ENCODE assay signal across 23 cellular contexts in the genomic region with DNA sequence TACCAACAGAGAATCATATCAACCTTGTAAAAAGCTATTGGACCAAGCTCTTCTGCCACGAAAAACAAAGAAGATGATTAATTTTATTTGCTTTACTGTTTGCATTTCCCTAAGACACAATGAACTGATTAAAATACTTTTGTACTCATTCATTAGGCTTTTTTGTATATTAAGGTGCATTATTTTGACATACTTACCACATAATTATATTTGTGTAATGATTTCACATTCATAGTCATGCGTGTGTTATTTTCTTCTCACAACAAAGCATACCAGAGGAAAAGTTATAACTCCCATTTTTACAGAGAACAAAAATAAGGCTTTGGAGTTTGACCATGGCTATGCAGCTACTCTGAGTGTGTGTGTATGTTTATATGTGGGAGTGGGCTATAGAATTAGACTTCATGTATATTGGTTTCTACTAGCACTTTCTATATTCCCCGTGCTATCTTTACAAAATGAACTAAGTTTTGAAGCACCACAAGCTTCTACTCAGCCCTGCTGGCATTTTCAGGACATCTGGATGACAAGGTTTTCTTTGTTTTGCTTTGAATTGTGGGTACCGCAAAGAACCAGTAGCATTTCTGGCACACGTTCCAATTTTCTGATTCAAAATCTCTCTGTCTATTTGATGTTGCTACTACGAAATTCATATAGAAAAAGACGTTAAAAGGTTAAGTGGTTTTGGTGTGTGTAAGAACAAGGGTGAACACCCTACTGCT. TPM values are rescaled to one million over a fixed set of nuclear protein-coding genes. Genes with fewer than 3 reads are reported as not detected.
A peak's percentile ranks its signal among the peaks of the same experiment; 100 is the strongest.
DNase-seq lines count a peak whose midpoint lies in the region; ATAC-seq and TF ChIP-seq lines count a peak whose summit lies in the region.
"Had no signal": no experiment of that assay in that cellular context is flagged by ENCODE, and none has a peak within 500 bp of the region (broad histone marks: within the 10 kb centered on the region; RNA-seq: fewer than 3 reads in every experiment).

No MANE protein-coding gene starts in this region.

- ATAC-seq in GM21447 (IDR thresholded peaks at IDR 0.05; ENCODE audit: unreplicated experiment): no peak
- ATAC-seq in activated CD4-positive, CD25-positive, alpha-beta regulatory T cell treated with anti-CD3 and anti-CD28 coated beads, Interleukin-2, amount 50 U/mL, for 24 hours: no peak
- ATAC-seq: HCT116, right lobe of liver, Right ventricle myocardium inferior had no signal

- peak overlapping the region; percentile 3 for H3K4me3 ChIP-seq in AG09309 (ENCODE audit: control insufficient read depth, low read depth, low read length)
- H3K4me3 ChIP-seq in fibroblast of mammary gland (ENCODE audit: control insufficient read depth, low read depth, low read length): no peak overlapping the region
- H3K4me3 ChIP-seq: ascending aorta, lung, right lobe of liver had no signal

- POLR2A ChIA-PET in HEK293T (lab: Yijun Ruan, JAX): interaction anchor here (2.9 kb wide), 1 partner anchor 11 kb away, joined by 14 read pairs; the partner anchor contains the start of gene FGF5

- CTCF ChIA-PET in HEK293T (lab: Yijun Ruan, JAX): no interaction called here

- no peak for TF ChIP-seq CTCF in AG09309 (IDR thresholded peaks at IDR 0.05; ENCODE audit: control insufficient read depth, insufficient read depth, low read depth, low read length, missing control alignments)
- no peak for TF ChIP-seq CTCF in fibroblast of mammary gland (conservative IDR thresholded peaks at IDR 0.05; ENCODE audit: control insufficient read depth, insufficient read depth, low read depth, low read length)

- DNase-seq in AG09309 (ENCODE audit: low read depth): peak; percentile 52
- peak; percentile 47 for DNase-seq in HCEC 1CT
- DNase-seq in RPMI7951 (ENCODE audit: low read depth): peak; percentile 50
- peak; percentile 76 for DNase-seq in fibroblast of mammary gland (ENCODE audit: low read depth)
- no peak for DNase-seq in ureter (ENCODE audit: low spot score)
- DNase-seq in HEK293T (ENCODE audit: extremely low spot score): no peak
- DNase-seq: activated CD4-positive, alpha-beta T cell treated with anti-CD3 and anti-CD28 coated beads, Interleukin-2, amount 50 U/mL, for 48 hours; activated naive CD4-positive, alpha-beta T cell treated with Interleukin-2 at 50 U/mL for 16 hours; activated T-cell treated with anti-CD3 and anti-CD28 coated beads for 4 hours; CD8-positive, alpha-beta memory T cell; KBM-7; NCI-H1048; NCI-H2081 treated with DMSO at 0.1 percent for 48 hours; occipital lobe; right lobe of liver; T-helper 1 cell had no signal

TF ChIP-seq in HEK293T, 16 proteins besides CTCF, POLR2A, EP300 and RAD21:
- TF ChIP-seq LEF1 (IDR thresholded peaks at IDR 0.05; ENCODE audit: borderline replicate concordance): no peak
- TF ChIP-seq HDGF (IDR thresholded peaks at IDR 0.05; ENCODE audit: borderline replicate concordance): no peak
- TF ChIP-seq FOXA1 (IDR thresholded peaks at IDR 0.05): no peak

RNA-seq across cellular contexts. Expression of gene FGF5, which starts 10.9 kb away (rescaled TPM):
- total RNA-seq in RPMI7951 (2014; rRNA removed; shearing (Covaris generic)): 3.1 and 5.4 TPM in 2 replicates
- total RNA-seq in ureter: not detected
- total RNA-seq: ascending aorta; CD8-positive, alpha-beta memory T cell; NCI-H460; right lobe of liver had no signal

RNA-seq across cellular contexts. Expression of gene PRDM8, which starts 58.2 kb away (rescaled TPM):
- total RNA-seq in RPMI7951 (2014; rRNA removed; shearing (Covaris generic)): 6.4 and 11.7 TPM in 2 replicates
- 8.3 TPM for total RNA-seq in ureter
- total RNA-seq: ascending aorta had no signal

Comparison
In these comparisons a context has a peak if more than half of its experiments do, and no peak if none do; other contexts are left out.
1. DNase-seq: peak in AG09309 (single experiment), HCEC 1CT (single experiment), RPMI7951 (single experiment) and fibroblast of mammary gland (single experiment); none in ureter (single experiment) and HEK293T (single experiment).